In the genomic region with DNA sequence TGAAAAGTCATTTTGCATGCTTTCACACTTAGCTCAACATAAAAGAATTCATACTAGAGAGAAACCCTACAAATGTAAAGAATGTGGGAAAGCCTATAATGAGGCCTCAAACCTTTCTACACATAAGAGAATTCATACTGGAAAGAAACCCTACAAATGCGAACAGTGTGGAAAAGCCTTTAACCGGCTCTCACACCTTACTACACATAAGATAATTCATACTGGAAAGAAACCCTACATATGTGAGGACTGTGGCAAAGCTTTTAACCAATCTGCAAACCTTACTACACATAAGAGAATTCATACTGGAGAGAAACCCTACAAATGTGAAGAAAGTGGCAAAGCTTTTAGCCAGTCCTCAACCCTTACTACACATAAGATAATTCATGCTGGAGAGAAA, we compare ENCODE assay signal across 10 cellular contexts. TPM values are rescaled to one million over a fixed set of nuclear protein-coding genes. Genes with fewer than 3 reads are reported as not detected.
DNase-seq lines count a peak whose midpoint lies in the region; ATAC-seq, FAIRE-seq and TF ChIP-seq lines count a peak whose summit lies in the region.
"Not testable (repeated sequence)": the region's sequence is repeated elsewhere in the genome, so short reads cannot be mapped to it uniquely, and the experiment has no call there.
"Had no signal": no experiment of that assay in that cellular context is flagged by ENCODE, and none has a peak within 500 bp of the region (broad histone marks: within the 10 kb centered on the region; RNA-seq: fewer than 3 reads in every experiment).

No MANE protein-coding gene starts in this region.

- not testable (repeated sequence) for H3K27ac ChIP-seq in GM23338 (ENCODE audit: low read depth); HCT116 (ENCODE audit: low read depth, low read length); H1 (ENCODE audit: low read depth, low read length); small intestine (ENCODE audit: low read depth in 1 of 2, low read length in 1 of 2)

- CTCF ChIA-PET in HCT116 (lab: Charles Lee); H1 (lab: Charles Lee; ENCODE audit: partially characterized antibody): not testable (repeated sequence)

- peaks cover 17% of the 10 kb centered on the region; the same call in 2 of the 3 replicates for H3K36me3 Mint-ChIP-seq in GM23338 (ENCODE audit: low read depth)

- intact Hi-C loops in HCT116 (cut with micrococcal nuclease), result not testable (repeated sequence)

- H2BK15ac ChIP-seq in H1 (ENCODE audit: low read length), result not testable (repeated sequence)

- not testable (repeated sequence) for DNase-seq in GM23338 (ENCODE audit: low spot score); HCT116 (ENCODE audit: low read depth, low spot score); adipocyte (ENCODE audit: low read depth); H1 (ENCODE audit: low read depth in 1 of 2, low spot score in 2 of 2); small intestine

- H3K23ac ChIP-seq in H1 (ENCODE audit: insufficient read length), result not testable (repeated sequence)

- H2BK12ac ChIP-seq in H1 (ENCODE audit: low read depth, low read length), result not testable (repeated sequence)

- H3K4me3 ChIP-seq in GM23338 (peak overlapping the region; percentile 10; the same call in 1 of the 2 replicates), adipocyte (ENCODE audit: low read length) (peak overlapping the region; percentile 41)
- H3K4me3 ChIP-seq in HCT116 (replicated peaks in 1 of 2; ENCODE audit: low read depth in 1 of 2, low read length in 2 of 2); H1 (ENCODE audit: extremely low read depth in 1 of 4, insufficient read depth in 2 of 4, low read depth in 3 of 4, low read length in 4 of 4); small intestine (ENCODE audit: low read depth in 1 of 2, low read length in 2 of 2): not testable (repeated sequence)

- TF ChIP-seq RAD21 in HCT116 (IDR thresholded peaks at IDR 0.05; ENCODE audit: low read depth); H1 (IDR thresholded peaks at IDR 0.05 in 1 of 2, conservative IDR thresholded peaks at IDR 0.05 in 1 of 2; ENCODE audit: low read depth in 2 of 2, low read length in 2 of 2): not testable (repeated sequence)

- H3K79me1 ChIP-seq in H1 (ENCODE audit: low read depth, low read length), result not testable (repeated sequence)

- not testable (repeated sequence) for TF ChIP-seq EP300 in H1 (IDR thresholded peaks at IDR 0.05; ENCODE audit: borderline replicate concordance in 1 of 2, low read depth in 2 of 2, low read length in 2 of 2)

- 82% methylated on average over 2 of the region's 2 CpGs; no CpG with 5 or more reads in 1 of the 2 experiments for WGBS in H1 (ENCODE audit: extremely low coverage in 1 of 2, insufficient coverage in 1 of 2, insufficient read length in 1 of 2, insufficient replicate concordance in 2 of 2, low coverage in 1 of 2, low lambda C conversion rate in 2 of 2, missing lambda C conversion rate in 1 of 2), 2 experiments
- WGBS in small intestine, 3 donors, result 78 to 98% (median 84%) methylated on average over 2 of the region's 2 CpGs

- not testable (repeated sequence) for H2BK20ac ChIP-seq in H1 (ENCODE audit: low read length)

- RAD21 ChIA-PET in HCT116 (lab: Charles Lee; ENCODE audit: low non-redundant PET in 1 of 2, low total read pairs in 2 of 2, uncharacterized antibody in 2 of 2, unreplicated experiment in 2 of 2), result not testable (repeated sequence)

- ATAC-seq in GM23338, HCT116: not testable (repeated sequence)

- POLR2A ChIA-PET in HCT116 (lab: Charles Lee); H1 (lab: Charles Lee; ENCODE audit: partially characterized antibody): not testable (repeated sequence)

- not testable (repeated sequence) for H3K27ac Mint-ChIP-seq in GM23338

- H3F3A ChIP-seq in GM23338 (replicated peaks; ENCODE audit: low read depth), result not testable (repeated sequence)

- not testable (repeated sequence) for BruUV-seq in HCT116 (replicated peaks; lab: Mats Ljungman, UMichigan)

- H3K18ac ChIP-seq in H1 (ENCODE audit: extremely low read depth, low read length), result not testable (repeated sequence)

- H2BK120ac ChIP-seq in H1 (replicated peaks; ENCODE audit: low read depth, low read length), result not testable (repeated sequence)

- not testable (repeated sequence) for H3K4ac ChIP-seq in H1 (replicated peaks; ENCODE audit: insufficient read length, low read depth, low read length)

- not testable (repeated sequence) for H4K8ac ChIP-seq in H1 (ENCODE audit: extremely low read depth, insufficient read depth, low read length)

- not testable (repeated sequence) for H3K9ac ChIP-seq in HCT116 (ENCODE audit: low read length); adipocyte (ENCODE audit: low read length); H1 (replicated peaks in 1 of 4; ENCODE audit: extremely low read depth in 1 of 4, low read depth in 3 of 4, low read length in 3 of 4)

- peaks cover 9 to 14% of the 10 kb centered on the region in 2 experiments; a peak in 2 of 4 replicates for H3K9me3 ChIP-seq in HCT116 (ENCODE audit: control insufficient read depth in 1 of 2, insufficient read depth in 1 of 2, low read depth in 1 of 2, low read length in 2 of 2)
- H3K9me3 ChIP-seq in adipocyte (ENCODE audit: control insufficient read depth, low read length), result peaks cover 57% of the 10 kb centered on the region
- peaks cover 20 to 29% of the 10 kb centered on the region in 2 experiments; a peak in 3 of 4 replicates for H3K9me3 ChIP-seq in H1 (ENCODE audit: insufficient read depth in 2 of 2, low read depth in 1 of 2, low read length in 1 of 2)
- not testable (repeated sequence) for H3K9me3 ChIP-seq in small intestine (ENCODE audit: control insufficient read depth, low read depth)

- H3K9me3 Mint-ChIP-seq in GM23338, result peaks cover 84% of the 10 kb centered on the region

- H3K9me2 ChIP-seq in GM23338 (ENCODE audit: insufficient read depth); HCT116 (ENCODE audit: insufficient read depth): not testable (repeated sequence)

- FAIRE-seq in H1 (lab: Jason Lieb, UNC), result not testable (repeated sequence)
- FAIRE-seq in small intestine (lab: Jason Lieb, UNC), result peak; percentile 10

- not testable (repeated sequence) for H3K79me2 ChIP-seq in GM23338 (replicated peaks; ENCODE audit: insufficient read depth); HCT116 (ENCODE audit: insufficient read depth, low read length); H1 (ENCODE audit: control insufficient read depth in 1 of 2, insufficient read depth in 2 of 2, low read length in 2 of 2)

- not testable (repeated sequence) for H3K14ac ChIP-seq in H1 (ENCODE audit: insufficient read length)

- TF ChIP-seq POLR2A in HCT116 (IDR thresholded peaks at IDR 0.05; ENCODE audit: borderline replicate concordance, extremely low read depth, insufficient read depth, insufficient read length); H1 (IDR thresholded peaks at IDR 0.05; ENCODE audit: control extremely low read depth in 1 of 2, low read depth in 2 of 2, low read length in 2 of 2): not testable (repeated sequence)

- not testable (repeated sequence) for H3K4me2 ChIP-seq in GM23338; HCT116 (ENCODE audit: low read length); H1 (ENCODE audit: insufficient read depth in 1 of 2, low read depth in 2 of 2, low read length in 2 of 2)

- H3K36me3 ChIP-seq in GM23338 (ENCODE audit: insufficient read depth); HCT116 (ENCODE audit: control insufficient read depth in 1 of 2, insufficient read depth in 2 of 2, low read length in 2 of 2); adipocyte (ENCODE audit: control insufficient read depth, insufficient read depth, low read length, severe bottlenecking); H1 (ENCODE audit: control insufficient read depth in 2 of 4, insufficient read depth in 4 of 4, low read length in 3 of 4); small intestine (ENCODE audit: control insufficient read depth in 2 of 2, insufficient read depth in 2 of 2, low read length in 2 of 2): not testable (repeated sequence)

- not testable (repeated sequence) for H3K23me2 ChIP-seq in H1 (ENCODE audit: low read depth, low read length)

- H3K4me1 Mint-ChIP-seq in GM23338, result not testable (repeated sequence)

- not testable (repeated sequence) for H4K5ac ChIP-seq in H1 (ENCODE audit: insufficient read length, low read depth, low read length)

- not testable (repeated sequence) for TF ChIP-seq CTCF in GM23338 (conservative IDR thresholded peaks at IDR 0.05; ENCODE audit: low read depth in 2 of 2); HCT116 (IDR thresholded peaks at IDR 0.05 in 2 of 3, conservative IDR thresholded peaks at IDR 0.05 in 1 of 3; ENCODE audit: borderline replicate concordance in 1 of 3, insufficient read depth in 1 of 3, low read depth in 2 of 3, low read length in 2 of 3); H1 (IDR thresholded peaks at IDR 0.05; ENCODE audit: control extremely low read depth in 1 of 3, insufficient read depth in 1 of 3, low read depth in 1 of 3, low read length in 3 of 3)

- not testable (repeated sequence) for H3K27me3 Mint-ChIP-seq in GM23338 (ENCODE audit: insufficient read depth, low read depth, poor library complexity)

- not testable (repeated sequence) for H4K20me1 ChIP-seq in GM23338 (replicated peaks; ENCODE audit: insufficient read depth); HCT116 (ENCODE audit: insufficient read depth); H1 (replicated peaks in 1 of 2; ENCODE audit: control insufficient read depth in 1 of 2, insufficient read depth in 2 of 2, low read length in 2 of 2)

- H2AK5ac ChIP-seq in H1 (ENCODE audit: low read depth, low read length), result not testable (repeated sequence)

- H4K91ac ChIP-seq in H1 (replicated peaks; ENCODE audit: insufficient read length, low read length), result not testable (repeated sequence)

- not testable (repeated sequence) for H2AFZ ChIP-seq in GM23338; HCT116 (ENCODE audit: low read depth, low read length, poor library complexity, severe bottlenecking); H1 (ENCODE audit: low read length)

- H3K4me3 Mint-ChIP-seq in GM23338, result not testable (repeated sequence)

- not testable (repeated sequence) for H2BK5ac ChIP-seq in H1 (ENCODE audit: low read depth, low read length)

- H3K27me3 ChIP-seq in GM23338 (ENCODE audit: insufficient read depth); HCT116 (ENCODE audit: insufficient read depth, low read length); adipocyte (replicated peaks; ENCODE audit: control insufficient read depth, insufficient read depth, low read length); H1 (replicated peaks in 1 of 4; ENCODE audit: control insufficient read depth in 3 of 4, extremely low read depth in 1 of 4, insufficient read depth in 3 of 4, low read length in 3 of 4); small intestine (ENCODE audit: control insufficient read depth in 2 of 2, insufficient read depth in 2 of 2, low read length in 2 of 2): not testable (repeated sequence)

- H3K56ac ChIP-seq in H1 (replicated peaks; ENCODE audit: insufficient read length, low read depth, low read length), result not testable (repeated sequence)

- not testable (repeated sequence) for H3K4me1 ChIP-seq in GM23338 (ENCODE audit: insufficient read depth); HCT116 (ENCODE audit: control insufficient read depth in 1 of 2, insufficient read depth in 2 of 2, low read length in 2 of 2); adipocyte (ENCODE audit: control insufficient read depth, insufficient read depth, low read length); H1 (replicated peaks in 1 of 4; ENCODE audit: control insufficient read depth in 3 of 4, insufficient read depth in 4 of 4, low read length in 3 of 4); small intestine (ENCODE audit: control insufficient read depth in 2 of 2, insufficient read depth in 1 of 2, low read depth in 1 of 2, low read length in 1 of 2)

RNA-seq across cellular contexts. Expression of a gene that starts 51.4 kb away (rescaled TPM):
- total RNA-seq in GM23338 (2014; rRNA removed; shearing (Covaris generic)), result 0.21 and 0.39 TPM in 2 replicates
- polyA plus RNA-seq in GM23338 (2016; fragmentation: Nextera tagmentation; extraction: Ambion mirVana) (0.10 and 0.26 TPM in 2 replicates), H1 (2011; rRNA removed) (not detected in 2 replicates), small intestine (under 1 TPM in 1 of 3 donors, not detected in 2; 0.28 TPM)
- not detected for total RNA-seq in HCT116 (2021; ENCODE audit: unreplicated experiment)
- polyA plus RNA-seq in HCT116 (2012), result not detected in 2 replicates
- not detected in 2 replicates for total RNA-seq in H1 (2021; fragmentation: NEBNext Ultra II Directional; extraction: Animal tissue kit (Norgen Biotek cat#: 25700))
- not detected for polyA plus RNA-seq in H1 (2011; cell fraction: cytosol; rRNA removed)
- polyA plus RNA-seq in H1 (2011; cell fraction: nucleus; rRNA removed), result not detected
- polyA plus RNA-seq in H1 (2012, experiment 1 of 2), result not detected in 4 replicates
- polyA plus RNA-seq in H1 (2012, experiment 2 of 2), result not detected
- not detected for polyA plus RNA-seq in H1 (2013, experiment 1 of 2)
- polyA plus RNA-seq in H1 (2013, experiment 2 of 2), result not detected
- not detected in 2 replicates for polyA minus RNA-seq in H1 (2011; rRNA and poly(A)+ RNA removed)
- not detected for polyA minus RNA-seq in H1 (2011; cell fraction: cytosol; rRNA and poly(A)+ RNA removed)
- not detected for polyA minus RNA-seq in H1 (2011; cell fraction: nucleus; rRNA and poly(A)+ RNA removed)
- total RNA-seq: A673, Caco-2, Calu3 had no signal
- polyA plus RNA-seq: A549, CD14-positive monocyte had no signal
